ENCODE assay signal across 8 cellular contexts in genomic region chr2:11945139-11946126, GRCh38.
A peak's percentile ranks its signal among the peaks of the same experiment; 100 is the strongest.
DNase-seq lines count a peak whose midpoint lies in the region; ATAC-seq and TF ChIP-seq lines count a peak whose summit lies in the region.

No MANE protein-coding gene starts in this region.

- peak overlapping the region; percentile 67 for H3K4me3 Mint-ChIP-seq in activated CD8-positive, alpha-beta memory T cell treated with anti-CD3 and anti-CD28 coated beads, Interleukin-2, amount 10 ng/mL, durations not matched to agents 7 days and 5 days
- H3K4me3 Mint-ChIP-seq in stimulated activated memory B cell treated with anti-CD40 and anti-IgM and Interleukin-4, amounts not matched to agents 10 μg/mL and 1 μg/mL and 100 μg/mL, for 72 hours, result peak overlapping the region; percentile 71

- peaks cover 4% of the 10 kb centered on the region for H3K36me3 Mint-ChIP-seq in activated CD8-positive, alpha-beta memory T cell treated with anti-CD3 and anti-CD28 coated beads, Interleukin-2, amount 10 ng/mL, durations not matched to agents 7 days and 5 days
- H3K36me3 Mint-ChIP-seq in stimulated activated memory B cell treated with anti-CD40 and anti-IgM and Interleukin-4, amounts not matched to agents 10 μg/mL and 1 μg/mL and 100 μg/mL, for 72 hours, result no peaks in the 10 kb centered on the region

- ATAC-seq in activated CD8-positive, alpha-beta memory T cell treated with anti-CD3 and anti-CD28 coated beads, Interleukin-2, amount 10 ng/mL, durations not matched to agents 7 days and 5 days, result peak; percentile 94
- peak; percentile 98 for ATAC-seq in HG02938 (IDR thresholded peaks at IDR 0.05; ENCODE audit: unreplicated experiment)
- ATAC-seq in stimulated activated memory B cell treated with anti-CD40 and anti-IgM and Interleukin-4, amounts not matched to agents 10 μg/mL and 1 μg/mL and 100 μg/mL, for 72 hours, result peak; percentile 78

- CTCF ChIA-PET in activated CD8-positive, alpha-beta memory T cell treated with anti-CD3 and anti-CD28 coated beads, Interleukin-2, amount 10 ng/mL, durations not matched to agents 7 days and 5 days (lab: Charles Lee), result no interaction called here

- H3K27ac ChIP-seq in coronary artery, result no peak overlapping the region

- H3K9me3 Mint-ChIP-seq in activated CD8-positive, alpha-beta memory T cell treated with anti-CD3 and anti-CD28 coated beads, Interleukin-2, amount 10 ng/mL, durations not matched to agents 7 days and 5 days (ENCODE audit: low read depth), result peaks cover 3% of the 10 kb centered on the region
- no peaks in the 10 kb centered on the region for H3K9me3 Mint-ChIP-seq in stimulated activated memory B cell treated with anti-CD40 and anti-IgM and Interleukin-4, amounts not matched to agents 10 μg/mL and 1 μg/mL and 100 μg/mL, for 72 hours

- H3K27ac Mint-ChIP-seq in activated CD8-positive, alpha-beta memory T cell treated with anti-CD3 and anti-CD28 coated beads, Interleukin-2, amount 10 ng/mL, durations not matched to agents 7 days and 5 days, result peak overlapping the region; percentile 87
- peak overlapping the region; percentile 94 for H3K27ac Mint-ChIP-seq in stimulated activated memory B cell treated with anti-CD40 and anti-IgM and Interleukin-4, amounts not matched to agents 10 μg/mL and 1 μg/mL and 100 μg/mL, for 72 hours

- DNase-seq in activated CD8-positive, alpha-beta memory T cell treated with anti-CD3 and anti-CD28 coated beads, Interleukin-2, amount 10 ng/mL, durations not matched to agents 7 days and 5 days, result peak; percentile 55
- no peak for DNase-seq in activated CD8-positive, alpha-beta memory T cell treated with anti-CD3 and anti-CD28 coated beads for 24 hours
- DNase-seq in RPMI7951 (ENCODE audit: low read depth), result peak; percentile 47
- no peak for DNase-seq in T1000 (lab: John Stamatoyannopoulos, UW)
- no peak for DNase-seq in coronary artery (ENCODE audit: low spot score)
- DNase-seq in NCI-H345 (lab: John Stamatoyannopoulos, UW), result no peak

- H3K4me1 Mint-ChIP-seq in activated CD8-positive, alpha-beta memory T cell treated with anti-CD3 and anti-CD28 coated beads, Interleukin-2, amount 10 ng/mL, durations not matched to agents 7 days and 5 days, result peaks cover 17% of the 10 kb centered on the region
- H3K4me1 Mint-ChIP-seq in stimulated activated memory B cell treated with anti-CD40 and anti-IgM and Interleukin-4, amounts not matched to agents 10 μg/mL and 1 μg/mL and 100 μg/mL, for 72 hours, result peaks cover 33% of the 10 kb centered on the region

- H3K27me3 Mint-ChIP-seq in activated CD8-positive, alpha-beta memory T cell treated with anti-CD3 and anti-CD28 coated beads, Interleukin-2, amount 10 ng/mL, durations not matched to agents 7 days and 5 days, result peaks cover 6% of the 10 kb centered on the region
- no peaks in the 10 kb centered on the region for H3K27me3 Mint-ChIP-seq in stimulated activated memory B cell treated with anti-CD40 and anti-IgM and Interleukin-4, amounts not matched to agents 10 μg/mL and 1 μg/mL and 100 μg/mL, for 72 hours

- TF ChIP-seq CTCF in coronary artery (IDR thresholded peaks at IDR 0.05), result no peak

- no peak overlapping the region for H3K4me3 ChIP-seq in coronary artery

Comparison
In these comparisons a context has a peak if more than half of its experiments do, and no peak if none do; other contexts are left out.
1. DNase-seq: peak in activated CD8-positive, alpha-beta memory T cell treated with anti-CD3 and anti-CD28 coated beads, Interleukin-2, amount 10 ng/mL, durations not matched to agents 7 days and 5 days (single experiment) and RPMI7951 (single experiment); none in activated CD8-positive, alpha-beta memory T cell treated with anti-CD3 and anti-CD28 coated beads for 24 hours (single experiment), T1000 (single experiment), coronary artery (single experiment) and NCI-H345 (single experiment).
2. Peak in every context shown above with its lines, with median percentiles within 50 percentile points of each other: ATAC-seq.